Comparison of ENCODE assay signal across 22 cellular contexts in genomic region chr22:45542001-45542520, GRCh38. TPM values are rescaled to one million over a fixed set of nuclear protein-coding genes. Genes with fewer than 3 reads are reported as not detected.
DNase-seq lines count a peak whose midpoint lies in the region; ATAC-seq and TF ChIP-seq lines count a peak whose summit lies in the region.
"Had no signal": no experiment of that assay in that cellular context is flagged by ENCODE, and none has a peak within 500 bp of the region (broad histone marks: within the 10 kb centered on the region; RNA-seq: fewer than 3 reads in every experiment).

No MANE protein-coding gene starts in this region.

- TF ChIP-seq CTCF in NB4 (IDR thresholded peaks at IDR 0.05; ENCODE audit: low read depth, low read length) (no peak), mesothelial cell of epicardium (IDR thresholded peaks at IDR 0.05; ENCODE audit: unreplicated experiment) (no peak)

- H3K4me3 ChIP-seq in BLaER1 treated with 17β-estradiol and CSF1 and Interleukin-3, amounts not matched to agents 10 nM and 100 nM: no peak overlapping the region
- no peak overlapping the region for H3K4me3 ChIP-seq in NB4 (ENCODE audit: low read depth, low read length)
- H3K4me3 ChIP-seq: A549, MG63, Peyer's patch had no signal

- peak; percentile 34 for DNase-seq in NB4 (ENCODE audit: low read depth)
- no peak for DNase-seq in mesothelial cell of epicardium (ENCODE audit: low spot score in 2 of 2, unreplicated experiment in 2 of 2)
- DNase-seq in stimulated activated effector memory CD8-positive, alpha-beta T cell treated with anti-CD3 and anti-CD28 coated beads, Interleukin-12 subunit alpha, Interleukin-12 subunit beta, amount 100 ng/mL, for 72 hours (ENCODE audit: low spot score in 2 of 2): no peak
- DNase-seq in activated CD4-positive, alpha-beta T cell treated with anti-CD3 and anti-CD28 coated beads, Interleukin-2, amount 50 U/mL, for 48 hours: no peak
- DNase-seq in activated gamma-delta T cell (lab: John Stamatoyannopoulos, UW): no peak
- DNase-seq: CD4-positive, CD25-positive, alpha-beta regulatory T cell; DMS79; H7; Karpas-422; MG63; NCI-H1092 treated with DMSO at 0.1 percent for 48 hours; NCI-H146; NCI-H2029; NCI-H226; NCI-H510A treated with DMSO at 0.1 percent for 48 hours; NCI-H748 treated with DMSO at 0.1 percent for 48 hours; Peyer's patch had no signal

- H3K36me3 ChIP-seq in BLaER1 treated with 17β-estradiol and CSF1 and Interleukin-3, amounts not matched to agents 10 nM and 100 nM: peaks cover 0 to 67% (median 48%) of the 10 kb centered on the region in 11 experiments; a peak in 17 of 22 replicates
- H3K36me3 ChIP-seq: Peyer's patch had no signal

- H3K27ac Mint-ChIP-seq in mesothelial cell of epicardium: peak overlapping the region; percentile 16
- peak overlapping the region; percentile 29 for H3K27ac Mint-ChIP-seq in stimulated activated effector memory CD8-positive, alpha-beta T cell treated with anti-CD3 and anti-CD28 coated beads, Interleukin-12 subunit alpha, Interleukin-12 subunit beta, amount 100 ng/mL, for 72 hours
- H3K27ac Mint-ChIP-seq: B cell; CD4-positive, CD25-positive, alpha-beta regulatory T cell had no signal

- H3K4me3 Mint-ChIP-seq in mesothelial cell of epicardium: no peak overlapping the region
- H3K4me3 Mint-ChIP-seq in stimulated activated effector memory CD8-positive, alpha-beta T cell treated with anti-CD3 and anti-CD28 coated beads, Interleukin-12 subunit alpha, Interleukin-12 subunit beta, amount 100 ng/mL, for 72 hours: no peak overlapping the region
- H3K4me3 Mint-ChIP-seq: B cell; CD4-positive, CD25-positive, alpha-beta regulatory T cell had no signal

- H3K36me3 Mint-ChIP-seq in mesothelial cell of epicardium: peaks cover 38% of the 10 kb centered on the region
- H3K36me3 Mint-ChIP-seq in stimulated activated effector memory CD8-positive, alpha-beta T cell treated with anti-CD3 and anti-CD28 coated beads, Interleukin-12 subunit alpha, Interleukin-12 subunit beta, amount 100 ng/mL, for 72 hours: peaks cover 5% of the 10 kb centered on the region
- H3K36me3 Mint-ChIP-seq: CD4-positive, CD25-positive, alpha-beta regulatory T cell had no signal

- peak overlapping the region in 3 of 11 experiments; percentile 22 to 35 (median 32); a peak in 3 of 22 replicates for H3K27ac ChIP-seq in BLaER1 treated with 17β-estradiol and CSF1 and Interleukin-3, amounts not matched to agents 10 nM and 100 nM
- H3K27ac ChIP-seq: A549, Peyer's patch had no signal

- peaks cover 15 to 53% (median 46%) of the 10 kb centered on the region in 10 experiments for H3K4me1 ChIP-seq in BLaER1 treated with 17β-estradiol and CSF1 and Interleukin-3, amounts not matched to agents 10 nM and 100 nM
- H3K4me1 ChIP-seq: A549 had no signal

- H3K4me2 ChIP-seq in BLaER1 treated with 17β-estradiol and CSF1 and Interleukin-3, amounts not matched to agents 10 nM and 100 nM: peak overlapping the region; percentile 29 to 70 (median 53); a peak in 21 of 22 replicates
- H3K4me2 ChIP-seq: A549 had no signal

- peaks cover 0 to 37% (median 7%) of the 10 kb centered on the region in 11 experiments; a peak in 9 of 22 replicates for H4K20me1 ChIP-seq in BLaER1 treated with 17β-estradiol and CSF1 and Interleukin-3, amounts not matched to agents 10 nM and 100 nM

- H3K9me3 Mint-ChIP-seq in mesothelial cell of epicardium: no peaks in the 10 kb centered on the region
- H3K9me3 Mint-ChIP-seq in stimulated activated effector memory CD8-positive, alpha-beta T cell treated with anti-CD3 and anti-CD28 coated beads, Interleukin-12 subunit alpha, Interleukin-12 subunit beta, amount 100 ng/mL, for 72 hours: no peaks in the 10 kb centered on the region
- H3K9me3 Mint-ChIP-seq: CD4-positive, CD25-positive, alpha-beta regulatory T cell had no signal

- H3K9ac ChIP-seq in BLaER1 treated with 17β-estradiol and CSF1 and Interleukin-3, amounts not matched to agents 10 nM and 100 nM: peak overlapping the region in 1 of 11 experiments; percentile 23; a peak in 1 of 22 replicates

- no peaks in the 10 kb centered on the region for H3K9me3 ChIP-seq in BLaER1 treated with 17β-estradiol and CSF1 and Interleukin-3, amounts not matched to agents 10 nM and 100 nM (replicated peaks in 1 of 11)
- H3K9me3 ChIP-seq: A549, MG63, Peyer's patch had no signal

- peaks cover 0 to 48% (median 0%) of the 10 kb centered on the region in 11 experiments; a peak in 4 of 22 replicates for H3K27me3 ChIP-seq in BLaER1 treated with 17β-estradiol and CSF1 and Interleukin-3, amounts not matched to agents 10 nM and 100 nM
- H3K27me3 ChIP-seq: MG63, Peyer's patch had no signal

- no peak for ATAC-seq in stimulated activated effector memory CD8-positive, alpha-beta T cell treated with anti-CD3 and anti-CD28 coated beads, Interleukin-12 subunit alpha, Interleukin-12 subunit beta, amount 100 ng/mL, for 72 hours
- no peak for ATAC-seq in GM19035 (IDR thresholded peaks at IDR 0.05; ENCODE audit: unreplicated experiment)
- ATAC-seq: A549, Right ventricle myocardium inferior had no signal

- no peaks in the 10 kb centered on the region for H3K27me3 Mint-ChIP-seq in mesothelial cell of epicardium (ENCODE audit: low read depth)

- TF ChIP-seq POLR2A in NB4 (IDR thresholded peaks at IDR 0.05; ENCODE audit: extremely low read depth, insufficient read length): no peak

- peaks cover 11% of the 10 kb centered on the region for H3K4me1 Mint-ChIP-seq in mesothelial cell of epicardium
- no peaks in the 10 kb centered on the region for H3K4me1 Mint-ChIP-seq in stimulated activated effector memory CD8-positive, alpha-beta T cell treated with anti-CD3 and anti-CD28 coated beads, Interleukin-12 subunit alpha, Interleukin-12 subunit beta, amount 100 ng/mL, for 72 hours
- H3K4me1 Mint-ChIP-seq: CD4-positive, CD25-positive, alpha-beta regulatory T cell had no signal

RNA-seq across cellular contexts. Expression of gene FBLN1, which starts 39.4 kb away (rescaled TPM):
- total RNA-seq in mesothelial cell of epicardium: 283 to 297 TPM (median 296 TPM) in 3 replicates
- total RNA-seq: B cell had no signal
